ENCODE assay signal across 8 cellular contexts in genomic region chr5:160439205-160439600, GRCh38. TPM values are rescaled to one million over a fixed set of nuclear protein-coding genes. Genes with fewer than 3 reads are reported as not detected.
DNase-seq lines count a peak whose midpoint lies in the region; ATAC-seq and TF ChIP-seq lines count a peak whose summit lies in the region.

No MANE protein-coding gene starts in this region.

- intact Hi-C loops in heart left ventricle (cut with DNase I), result loop anchor here in 4 of 10 donors (2.0 to 10.0 kb wide), 4 partner anchors 30 to 70 kb away; no protein-coding TSS in a partner anchor

- H3K9me3 ChIP-seq in heart left ventricle, result no peaks in the 10 kb centered on the region

- H3K27ac ChIP-seq in heart left ventricle, result peak overlapping the region in 1 of 12 donors; percentile 51

- H3K4me3 ChIP-seq in heart left ventricle, result peak overlapping the region; percentile 12 to 61 (median 44)

- H3K27me3 ChIP-seq in heart left ventricle, result peaks cover 0 to 3% (median 0%) of the 10 kb centered on the region in 9 donors

- H3K4me1 Mint-ChIP-seq in HFFc6 (ENCODE audit: low read depth) (peaks cover 22% of the 10 kb centered on the region), type B pancreatic cell (ENCODE audit: unreplicated experiment) (peaks cover 14% of the 10 kb centered on the region)
- peaks cover 54% of the 10 kb centered on the region for H3K4me1 Mint-ChIP-seq in activated naive CD8-positive, alpha-beta T cell treated with anti-CD3 and anti-CD28 coated beads for 36 hours

- TF ChIP-seq CTCF in GM10266 (IDR thresholded peaks at IDR 0.05; ENCODE audit: control insufficient read depth, insufficient read depth, low read depth, missing control alignments) (peak; percentile 80), HFFc6 (IDR thresholded peaks at IDR 0.05) (peak; percentile 97), heart left ventricle (IDR thresholded peaks at IDR 0.05) (peak in 11 of 12 donors; percentile 85 to 98 (median 93)), type B pancreatic cell (conservative IDR thresholded peaks at IDR 0.05) (peak; percentile 97)

- peaks cover 0 to 22% (median 6%) of the 10 kb centered on the region in 12 donors for H3K4me1 ChIP-seq in heart left ventricle

- no peak for TF ChIP-seq POLR2A in heart left ventricle (IDR thresholded peaks at IDR 0.05)

- peak; percentile 82 to 97 (median 94) for ATAC-seq in heart left ventricle

- peaks cover 12% of the 10 kb centered on the region for H3K27me3 Mint-ChIP-seq in HFFc6 (ENCODE audit: insufficient read depth)
- peaks cover 8% of the 10 kb centered on the region for H3K27me3 Mint-ChIP-seq in activated naive CD8-positive, alpha-beta T cell treated with anti-CD3 and anti-CD28 coated beads for 36 hours
- H3K27me3 Mint-ChIP-seq in type B pancreatic cell, result peaks cover 17% of the 10 kb centered on the region

- H3K36me3 Mint-ChIP-seq in HFFc6 (ENCODE audit: low read depth), result no peaks in the 10 kb centered on the region
- peaks cover 7% of the 10 kb centered on the region for H3K36me3 Mint-ChIP-seq in activated naive CD8-positive, alpha-beta T cell treated with anti-CD3 and anti-CD28 coated beads for 36 hours
- no peaks in the 10 kb centered on the region for H3K36me3 Mint-ChIP-seq in type B pancreatic cell

- peak; percentile 53 for DNase-seq in GM10266 (ENCODE audit: extremely low spot score)
- DNase-seq in HFFc6, result peak; percentile 57
- peak; percentile 65 for DNase-seq in MV-4-11 (lab: John Stamatoyannopoulos, UW)
- peak; percentile 70 for DNase-seq in SKM-1 (lab: John Stamatoyannopoulos, UW; ENCODE audit: unreplicated experiment)
- DNase-seq in activated naive CD8-positive, alpha-beta T cell treated with anti-CD3 and anti-CD28 coated beads for 36 hours, result peak; percentile 85
- DNase-seq in heart left ventricle, result peak; percentile 76 to 91 (median 82)
- peak; percentile 82 for DNase-seq in pons (ENCODE audit: low spot score)
- DNase-seq in type B pancreatic cell (ENCODE audit: extremely low spot score, unreplicated experiment), result peak; percentile 89

- H3K27ac Mint-ChIP-seq in HFFc6, result peak overlapping the region; percentile 73
- peak overlapping the region; percentile 99 for H3K27ac Mint-ChIP-seq in activated naive CD8-positive, alpha-beta T cell treated with anti-CD3 and anti-CD28 coated beads for 36 hours
- peak overlapping the region; percentile 53 for H3K27ac Mint-ChIP-seq in type B pancreatic cell

- WGBS in heart left ventricle, 4 donors, result 0 to 3% (median 1%) methylated on average over 10 to 11 of the region's 11 CpGs

- no peaks in the 10 kb centered on the region for H3K9me3 Mint-ChIP-seq in HFFc6
- H3K9me3 Mint-ChIP-seq in activated naive CD8-positive, alpha-beta T cell treated with anti-CD3 and anti-CD28 coated beads for 36 hours, result peaks cover 3% of the 10 kb centered on the region
- H3K9me3 Mint-ChIP-seq in type B pancreatic cell, result no peaks in the 10 kb centered on the region

- no peaks in the 10 kb centered on the region for H3K36me3 ChIP-seq in heart left ventricle

- peak overlapping the region; percentile 90 for H3K4me3 Mint-ChIP-seq in HFFc6
- H3K4me3 Mint-ChIP-seq in activated naive CD8-positive, alpha-beta T cell treated with anti-CD3 and anti-CD28 coated beads for 36 hours, result peak overlapping the region; percentile 82
- H3K4me3 Mint-ChIP-seq in type B pancreatic cell, result peak overlapping the region; percentile 80

RNA-seq across cellular contexts. Expression of gene PTTG1, which starts 17.5 kb away (rescaled TPM):
- total RNA-seq in HFFc6 (2021; fragmentation: NEBNext Ultra II Directional; extraction: Animal tissue kit (Norgen Biotek cat#: 25700)), result 100 to 1,000 TPM in 5 of 6 experiments, 10 to 100 TPM in 1; 83.4 to 213 (median 194) TPM
- 100 to 1,000 TPM; 102 to 105 TPM for total RNA-seq in activated naive CD8-positive, alpha-beta T cell treated with anti-CD3 and anti-CD28 coated beads for 36 hours
- total RNA-seq in heart left ventricle (10 to 100 TPM in 1 of 9 donors, 1 to 10 TPM in 7, under 1 TPM in 1; 0.70 to 22.9 (median 1.7) TPM), type B pancreatic cell (ENCODE audit: low replicate concordance) (34.5 and 100 TPM in 2 replicates)
- polyA plus RNA-seq in heart left ventricle, result 1 to 10 TPM; 1.6 to 9.0 TPM

RNA-seq across cellular contexts. Expression of gene SLU7, which starts 20.3 kb away (rescaled TPM):
- total RNA-seq in HFFc6 (2021; fragmentation: NEBNext Ultra II Directional; extraction: Animal tissue kit (Norgen Biotek cat#: 25700)), result 10 to 100 TPM; 32.1 to 47.3 (median 42.1) TPM
- total RNA-seq in activated naive CD8-positive, alpha-beta T cell treated with anti-CD3 and anti-CD28 coated beads for 36 hours, result 10 to 100 TPM; 42.2 to 43.7 TPM
- 10 to 100 TPM; 39.7 to 81.6 (median 49.7) TPM for total RNA-seq in heart left ventricle
- 10 to 100 TPM; 22.7 to 32.5 TPM for polyA plus RNA-seq in heart left ventricle
- total RNA-seq in type B pancreatic cell (ENCODE audit: low replicate concordance), result 37.7 and 45.7 TPM in 2 replicates

RNA-seq across cellular contexts. Expression of gene FAM200C, which starts 39.3 kb away (rescaled TPM):
- total RNA-seq in HFFc6 (2021; fragmentation: NEBNext Ultra II Directional; extraction: Animal tissue kit (Norgen Biotek cat#: 25700)), result 1 to 10 TPM; 1.9 to 3.0 (median 2.6) TPM
- total RNA-seq in activated naive CD8-positive, alpha-beta T cell treated with anti-CD3 and anti-CD28 coated beads for 36 hours, result under 1 TPM; 0.48 to 0.68 TPM
- total RNA-seq in heart left ventricle (1 to 10 TPM; 2.2 to 5.0 (median 3.4) TPM), type B pancreatic cell (ENCODE audit: low replicate concordance) (6.2 and 8.1 TPM in 2 replicates)
- polyA plus RNA-seq in heart left ventricle, result 1 to 10 TPM; 2.2 to 4.1 TPM
